ENCODE assay signal across 8 cellular contexts in the genomic region with DNA sequence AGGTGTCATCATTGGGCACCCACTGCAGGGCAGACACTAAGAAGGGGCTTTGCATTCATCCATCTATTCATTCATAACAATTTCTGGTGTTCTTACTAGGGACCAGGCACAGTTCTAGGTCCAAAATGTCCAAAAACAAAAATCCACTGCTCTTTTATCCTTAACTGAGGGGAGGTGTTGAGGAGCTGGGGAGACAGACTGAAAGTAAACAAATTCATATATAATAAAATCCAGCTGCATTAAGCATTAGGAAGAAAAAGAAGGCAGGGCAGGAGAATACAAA.
A peak's percentile ranks its signal among the peaks of the same experiment; 100 is the strongest.
DNase-seq lines count a peak whose midpoint lies in the region; ATAC-seq and TF ChIP-seq lines count a peak whose summit lies in the region.

No MANE protein-coding gene starts in this region.

- DNase-seq in GM06990 (ENCODE audit: extremely low read depth, insufficient read length) (no peak), WERI-Rb-1 (no peak), foreskin fibroblast (no peak), retinal pigment epithelial cell (ENCODE audit: low read depth) (no peak), glomerular visceral epithelial cell (ENCODE audit: extremely low spot score) (no peak), NCI-H2081 treated with DMSO at 0.1 percent for 48 hours (lab: John Stamatoyannopoulos, UW) (no peak)

- no peaks in the 10 kb centered on the region; the same call in 1 of the 2 replicates for H3K27me3 ChIP-seq in GM06990 (replicated peaks; ENCODE audit: control insufficient read depth, insufficient read depth, low read length)
- H3K27me3 ChIP-seq in WERI-Rb-1 (ENCODE audit: insufficient read depth, low read depth, severe bottlenecking) = no peaks in the 10 kb centered on the region

- H3K9me3 ChIP-seq in WERI-Rb-1 (ENCODE audit: severe bottlenecking) = no peaks in the 10 kb centered on the region

- no peaks in the 10 kb centered on the region for H3K36me3 ChIP-seq in GM06990 (ENCODE audit: control insufficient read depth, insufficient read depth, low read length)
- no peaks in the 10 kb centered on the region for H3K36me3 ChIP-seq in WERI-Rb-1

- H3K4me3 ChIP-seq in GM06990 (replicated peaks; ENCODE audit: low read depth, low read length) = peak overlapping the region; percentile 57
- peak overlapping the region; percentile 76 for H3K4me3 ChIP-seq in WERI-Rb-1 (ENCODE audit: low read depth, low read length)
- peak overlapping the region; percentile 58 to 73 for H3K4me3 ChIP-seq in foreskin fibroblast (ENCODE audit: low read depth in 1 of 2, low read length in 2 of 2)
- peak overlapping the region; percentile 72 for H3K4me3 ChIP-seq in retinal pigment epithelial cell (ENCODE audit: low read length)

- no peak for TF ChIP-seq CTCF in GM06990 (IDR thresholded peaks at IDR 0.05; ENCODE audit: insufficient read depth, low read length, poor library complexity, severe bottlenecking)
- TF ChIP-seq CTCF in WERI-Rb-1 (IDR thresholded peaks at IDR 0.05; ENCODE audit: low read depth, low read length) = no peak
- TF ChIP-seq CTCF in foreskin fibroblast (IDR thresholded peaks at IDR 0.05; ENCODE audit: low read depth, low read length) = no peak
- no peak for TF ChIP-seq CTCF in retinal pigment epithelial cell (conservative IDR thresholded peaks at IDR 0.05; ENCODE audit: low read depth, low read length)

- no peak for ATAC-seq in HG03457 (IDR thresholded peaks at IDR 0.05; ENCODE audit: unreplicated experiment)
- ATAC-seq in GM19328 (IDR thresholded peaks at IDR 0.05; ENCODE audit: unreplicated experiment) = no peak

- H3K27ac ChIP-seq in WERI-Rb-1 = no peak overlapping the region
